ENCODE assay signal across 1 cellular context in genomic region chr1:205294175-205294913, GRCh38.
TF ChIP-seq lines count a peak whose summit lies in the region.

No MANE protein-coding gene starts in this region.

TF ChIP-seq in K562, 482 proteins besides CTCF, POLR2A, EP300 and RAD21 (continued from another document and continues in another):
- TF ChIP-seq AFF1 (IDR thresholded peaks at IDR 0.05; ENCODE audit: low read depth in 1 of 2, partially characterized antibody in 2 of 2) (peak in 1 of 2 experiments; percentile 21), ATF6 (CRISPR knock-in tag; IDR thresholded peaks at IDR 0.05) (no peak), ZBED1 (IDR thresholded peaks at IDR 0.05) (no peak), ZNF175 (CRISPR knock-in tag; IDR thresholded peaks at IDR 0.05; ENCODE audit: low read depth) (peak; percentile 33; the same call in 1 of the 2 replicates), CUX1 (CRISPR knock-in tag; IDR thresholded peaks at IDR 0.05) (no peak), SAFB2 (IDR thresholded peaks at IDR 0.05; ENCODE audit: borderline replicate concordance, low read depth, low read length, severe bottlenecking) (no peak), NBN (IDR thresholded peaks at IDR 0.05; ENCODE audit: low read depth) (no peak), NCOA4 (IDR thresholded peaks at IDR 0.05; ENCODE audit: partially characterized antibody) (no peak), NFIC (IDR thresholded peaks at IDR 0.05) (no peak), ARNT (IDR thresholded peaks at IDR 0.05) (no peak), RBM39 (optimal IDR thresholded peaks at IDR 0.05; ENCODE audit: low read depth, low read length) (no peak), ZNF511 (CRISPR knock-in tag; IDR thresholded peaks at IDR 0.05) (no peak), NR1H2 (CRISPR knock-in tag; IDR thresholded peaks at IDR 0.05) (no peak), STAT6 (CRISPR knock-in tag; IDR thresholded peaks at IDR 0.05) (no peak), BRF2 (IDR thresholded peaks at IDR 0.05; ENCODE audit: borderline replicate concordance, insufficient read depth, insufficient read length) (no peak), JUNB (CRISPR knock-in tag; conservative IDR thresholded peaks at IDR 0.05) (peak; percentile 72), ATF4 (CRISPR knock-in tag; IDR thresholded peaks at IDR 0.05) (no peak), GMEB1 (CRISPR knock-in tag; IDR thresholded peaks at IDR 0.05) (no peak), SRF (CRISPR knock-in tag; IDR thresholded peaks at IDR 0.05) (peak; percentile 79 to 95), MBD2 (IDR thresholded peaks at IDR 0.05; ENCODE audit: borderline replicate concordance, low read depth) (no peak), TRIM24 (IDR thresholded peaks at IDR 0.05) (peak in 1 of 2 experiments; percentile 45; a peak in 1 of 4 replicates), NELFE (IDR thresholded peaks at IDR 0.05; ENCODE audit: insufficient read depth, insufficient read length) (no peak), NR2C2 (CRISPR knock-in tag; IDR thresholded peaks at IDR 0.05) (no peak), NR2C2 (tag; IDR thresholded peaks at IDR 0.05) (peak; percentile 78), ZNF589 (CRISPR knock-in tag; IDR thresholded peaks at IDR 0.05; ENCODE audit: low read depth) (no peak), ZNF197 (CRISPR knock-in tag; IDR thresholded peaks at IDR 0.05; ENCODE audit: low read depth) (no peak), ZNF121 (CRISPR knock-in tag; conservative IDR thresholded peaks at IDR 0.05) (no peak), ARID3A (IDR thresholded peaks at IDR 0.05; ENCODE audit: borderline replicate concordance, low read depth, low read length) (no peak), ZMIZ1 (IDR thresholded peaks at IDR 0.05; ENCODE audit: low read depth in 2 of 2, low read length in 2 of 2) (0 out of 4 replicates have a peak, but pooled peaks of 1 of the 2 experiments have one; percentile 21), ZNF24 (IDR thresholded peaks at IDR 0.05) (no peak), ZNF707 (CRISPR knock-in tag; conservative IDR thresholded peaks at IDR 0.05) (no peak), DPF2 (IDR thresholded peaks at IDR 0.05) (peak; percentile 85), SMAD4 (CRISPR knock-in tag; conservative IDR thresholded peaks at IDR 0.05) (no peak), CEBPB (tag; IDR thresholded peaks at IDR 0.05) (no peak), ZNF224 (CRISPR knock-in tag; IDR thresholded peaks at IDR 0.05) (no peak)
